In the genomic region with DNA sequence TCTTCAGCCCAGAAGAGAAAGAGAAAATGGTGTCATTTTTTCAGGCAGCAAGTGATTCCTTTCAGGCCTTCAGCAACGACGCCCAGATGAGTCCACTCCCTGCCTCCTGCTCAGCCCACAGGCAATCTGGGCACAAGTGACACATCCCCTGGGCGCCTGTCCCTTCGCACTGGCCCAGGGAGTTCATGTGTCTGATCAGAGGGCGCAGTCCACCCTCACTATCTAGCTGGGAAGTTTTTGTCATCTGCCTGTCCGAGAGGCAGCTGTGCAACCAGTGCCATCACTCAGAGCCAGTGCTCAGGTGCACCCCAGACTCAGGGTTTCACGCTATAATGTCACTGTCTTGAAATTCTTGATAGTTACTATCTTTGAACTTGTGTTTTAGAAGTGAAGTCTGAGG, we compare ENCODE assay signal across 10 cellular contexts. TPM values are rescaled to one million over a fixed set of nuclear protein-coding genes. Genes with fewer than 3 reads are reported as not detected.
DNase-seq lines count a peak whose midpoint lies in the region; ATAC-seq and TF ChIP-seq lines count a peak whose summit lies in the region.
"Had no signal": no experiment of that assay in that cellular context is flagged by ENCODE, and none has a peak within 500 bp of the region (broad histone marks: within the 10 kb centered on the region; RNA-seq: fewer than 3 reads in every experiment).

No MANE protein-coding gene starts in this region.

- peaks cover 14% of the 10 kb centered on the region for H3K79me2 ChIP-seq in DND-41 (ENCODE audit: insufficient read depth, low read length)

- peak overlapping the region; percentile 66 for H3K27ac Mint-ChIP-seq in glutamatergic neuron (ENCODE audit: unreplicated experiment)

- peak overlapping the region; percentile 75 for H3K4me2 ChIP-seq in DND-41 (ENCODE audit: insufficient read depth, low read length)

- H3K36me3 ChIP-seq in DND-41 (ENCODE audit: insufficient read depth, low read length): no peaks in the 10 kb centered on the region; the same call in 1 of the 2 replicates
- H3K36me3 ChIP-seq in SK-N-MC (ENCODE audit: insufficient read depth, low read length): peaks cover 5% of the 10 kb centered on the region; the same call in 1 of the 2 replicates
- H3K36me3 ChIP-seq in rectal smooth muscle tissue (ENCODE audit: control insufficient read depth, insufficient read depth, low read length): no peaks in the 10 kb centered on the region
- H3K36me3 ChIP-seq: HAP-1 had no signal

- no peaks in the 10 kb centered on the region for H3K9me3 ChIP-seq in DND-41 (ENCODE audit: insufficient read depth, low read length, severe bottlenecking)
- H3K9me3 ChIP-seq in SK-N-MC (ENCODE audit: low read depth, low read length): no peaks in the 10 kb centered on the region
- H3K9me3 ChIP-seq: HAP-1 had no signal

- H3K9ac ChIP-seq in DND-41 (ENCODE audit: low read depth, low read length) (peak overlapping the region; percentile 88; the same call in 1 of the 2 replicates), SK-N-MC (ENCODE audit: insufficient read length) (no peak overlapping the region), rectal smooth muscle tissue (ENCODE audit: low read length) (no peak overlapping the region)

- TF ChIP-seq CTCF in DND-41 (IDR thresholded peaks at IDR 0.05; ENCODE audit: borderline replicate concordance, extremely low read depth, low read length, poor library complexity, severe bottlenecking) (no peak), glutamatergic neuron (IDR thresholded peaks at IDR 0.05; ENCODE audit: partially characterized antibody, unreplicated experiment) (no peak), GM13976 (IDR thresholded peaks at IDR 0.05; ENCODE audit: borderline replicate concordance, control extremely low read depth, extremely low read depth, insufficient read depth, missing control alignments) (no peak)

- H3K4me3 ChIP-seq in DND-41 (ENCODE audit: low read depth in 1 of 2, low read length in 2 of 2) (peak overlapping the region in 1 of 2 experiments; percentile 62; a peak in 2 of 4 replicates), SK-N-MC (no peak overlapping the region), rectal smooth muscle tissue (ENCODE audit: low read length) (no peak overlapping the region)
- H3K4me3 ChIP-seq: HAP-1 had no signal

- H4K20me1 ChIP-seq in DND-41 (ENCODE audit: insufficient read depth, low read length): peaks cover 9% of the 10 kb centered on the region; the same call in 1 of the 2 replicates

- peaks cover 7% of the 10 kb centered on the region for H3K36me3 Mint-ChIP-seq in glutamatergic neuron (ENCODE audit: unreplicated experiment)

- H2AFZ ChIP-seq in DND-41 (ENCODE audit: low read depth, low read length): 0 out of 2 replicates have a peak overlapping the region, but pooled peaks have one; percentile 83

- H3K9me3 Mint-ChIP-seq in glutamatergic neuron (ENCODE audit: unreplicated experiment): peaks cover 16% of the 10 kb centered on the region

- no peak for ATAC-seq in DND-41 (ENCODE audit: insufficient read depth, low read depth)
- ATAC-seq in HG02970 (IDR thresholded peaks at IDR 0.05; ENCODE audit: low FRiP score, unreplicated experiment): no peak

- H3K4me1 Mint-ChIP-seq in glutamatergic neuron (ENCODE audit: low read depth, unreplicated experiment): peaks cover 31% of the 10 kb centered on the region

- H3K4me1 ChIP-seq in DND-41 (ENCODE audit: insufficient read depth, low read length) (peaks cover 36% of the 10 kb centered on the region), rectal smooth muscle tissue (ENCODE audit: control insufficient read depth, insufficient read depth, low read length) (peaks cover 5% of the 10 kb centered on the region)
- H3K4me1 ChIP-seq: HAP-1 had no signal

- no peak overlapping the region for H3K4me3 Mint-ChIP-seq in glutamatergic neuron (ENCODE audit: unreplicated experiment)

- in situ Hi-C loops in GM13976 (cut with MboI; ENCODE audit: low sequenced_read_pairs, unreplicated experiment): no loop called here

- no peak for DNase-seq in DND-41
- no peak for DNase-seq in SK-N-MC (ENCODE audit: low read depth, low spot score)
- no peak for DNase-seq in glutamatergic neuron
- no peak for DNase-seq in DMS 273 (lab: John Stamatoyannopoulos, UW; ENCODE audit: unreplicated experiment)
- no peak for DNase-seq in GM13976 (ENCODE audit: low spot score)
- no peak for DNase-seq in NCI-H2227 (lab: John Stamatoyannopoulos, UW; ENCODE audit: unreplicated experiment)
- DNase-seq: cortex of kidney had no signal

- no peak overlapping the region for H3K27ac ChIP-seq in DND-41 (ENCODE audit: low read length)
- peak overlapping the region; percentile 86 for H3K27ac ChIP-seq in SK-N-MC
- H3K27ac ChIP-seq in rectal smooth muscle tissue (ENCODE audit: low read depth, low read length): peak overlapping the region; percentile 89

- peaks cover 12% of the 10 kb centered on the region for H3K27me3 Mint-ChIP-seq in glutamatergic neuron (ENCODE audit: unreplicated experiment)

- H3K27me3 ChIP-seq in DND-41 (ENCODE audit: insufficient read depth, low read length, poor library complexity) (no peaks in the 10 kb centered on the region), rectal smooth muscle tissue (ENCODE audit: control insufficient read depth, insufficient read depth, low read length) (no peaks in the 10 kb centered on the region)

RNA-seq across cellular contexts. Expression of a gene that starts 1.4 kb away (rescaled TPM):
- 14.3 TPM for total RNA-seq in glutamatergic neuron (ENCODE audit: unreplicated experiment)
